ENCODE assay signal across 8 cellular contexts in genomic region chr6:27837636-27838512, GRCh38.
DNase-seq lines count a peak whose midpoint lies in the region; ATAC-seq and TF ChIP-seq lines count a peak whose summit lies in the region.

No MANE protein-coding gene starts in this region.

- ATAC-seq in CD8-positive, alpha-beta T cell, result peak; percentile 70
- ATAC-seq in GM19438 (IDR thresholded peaks at IDR 0.05; ENCODE audit: low read depth, unreplicated experiment), result peak; percentile 64
- ATAC-seq in HG03521 (IDR thresholded peaks at IDR 0.05; ENCODE audit: unreplicated experiment), result peak; percentile 72
- ATAC-seq in right lobe of liver, result peak; percentile 77 to 87 (median 82)

- no peaks in the 10 kb centered on the region for H3K36me3 Mint-ChIP-seq in CD8-positive, alpha-beta T cell

- no peak overlapping the region for H3K27ac Mint-ChIP-seq in CD8-positive, alpha-beta T cell

- TF ChIP-seq CTCF in CD8-positive, alpha-beta T cell (IDR thresholded peaks at IDR 0.05), result no peak
- no peak for TF ChIP-seq CTCF in right lobe of liver (IDR thresholded peaks at IDR 0.05)

- TF ChIP-seq POLR2A in right lobe of liver (IDR thresholded peaks at IDR 0.05), result no peak

- POLR2A ChIA-PET in CD8-positive, alpha-beta T cell (lab: Charles Lee), result interaction anchor here (0.8 to 10.7 kb wide), 52 partner anchors 9 to 1820 kb away, joined by 3 to 746 read pairs (median 10); partner anchors contain the start of genes HFE, ZNF184 and ZSCAN26

- peaks cover 21% of the 10 kb centered on the region for H3K4me1 Mint-ChIP-seq in CD8-positive, alpha-beta T cell (ENCODE audit: low read depth)

- peaks cover 35% of the 10 kb centered on the region for H3K4me1 ChIP-seq in CD8-positive, alpha-beta T cell (ENCODE audit: insufficient read depth, low read length)
- H3K4me1 ChIP-seq in ectodermal cell (ENCODE audit: control insufficient read depth, insufficient read depth, low read length) (peaks cover 8% of the 10 kb centered on the region), right lobe of liver (peaks cover 0 to 17% (median 0%) of the 10 kb centered on the region in 4 donors)

- H3K4me3 Mint-ChIP-seq in CD8-positive, alpha-beta T cell, result no peak overlapping the region

- no peaks in the 10 kb centered on the region for H3K9me3 ChIP-seq in CD8-positive, alpha-beta T cell (ENCODE audit: low read length)
- H3K9me3 ChIP-seq in ectodermal cell (ENCODE audit: control insufficient read depth, low read length) (no peaks in the 10 kb centered on the region), right lobe of liver (no peaks in the 10 kb centered on the region)

- H3K27ac ChIP-seq in CD8-positive, alpha-beta T cell (ENCODE audit: low read depth, low read length), result peak overlapping the region; percentile 98
- peak overlapping the region; percentile 100 for H3K27ac ChIP-seq in ectodermal cell (ENCODE audit: insufficient read depth, low read depth, low read length, poor library complexity, severe bottlenecking)
- peak overlapping the region; percentile 94 to 97 (median 96) for H3K27ac ChIP-seq in right lobe of liver

- peak; percentile 61 to 86 (median 74) for DNase-seq in CD8-positive, alpha-beta T cell
- peak; percentile 97 for DNase-seq in NCI-H69 (lab: John Stamatoyannopoulos, UW)
- peak; percentile 70 to 78 for DNase-seq in activated CD4-positive, alpha-beta T cell treated with anti-CD3 and anti-CD28 coated beads, Interleukin-2, amount 50 U/mL, for 48 hours
- peak; percentile 80 to 88 (median 83) for DNase-seq in right lobe of liver
- peak; percentile 54 to 73 (median 59) for DNase-seq in stimulated activated CD4-positive, alpha-beta T cell treated with anti-CD3 and anti-CD28 coated beads, TNF-alpha, amount 100 ng/mL, for 24 hours (ENCODE audit: low read depth in 3 of 3)

- H3K36me3 ChIP-seq in CD8-positive, alpha-beta T cell (ENCODE audit: insufficient read depth, low read length), result no peaks in the 10 kb centered on the region
- no peaks in the 10 kb centered on the region for H3K36me3 ChIP-seq in ectodermal cell (ENCODE audit: control insufficient read depth, insufficient read depth, low read length)
- H3K36me3 ChIP-seq in right lobe of liver, result no peaks in the 10 kb centered on the region

- 0 to 1% methylated on average over 49 of the region's 49 CpGs for WGBS in ectodermal cell, 2 experiments
- WGBS in right lobe of liver (ENCODE audit: insufficient coverage, low coverage, low lambda C conversion rate, missing lambda C conversion rate), result under 1% methylated on average over 33 of the region's 49 CpGs

- peaks cover 7% of the 10 kb centered on the region for H3K27me3 Mint-ChIP-seq in CD8-positive, alpha-beta T cell (ENCODE audit: low read depth)

- CTCF ChIA-PET in CD8-positive, alpha-beta T cell (lab: Charles Lee), result interaction anchor here (0.8 to 6.9 kb wide), 18 partner anchors 14 to 1805 kb away, joined by 3 to 92 read pairs (median 4); a partner anchor contains a TSS

- peak overlapping the region; percentile 76 for H3K4me3 ChIP-seq in CD8-positive, alpha-beta T cell (ENCODE audit: low read depth, low read length)
- H3K4me3 ChIP-seq in ectodermal cell (ENCODE audit: insufficient read depth, low read depth, low read length), result peak overlapping the region; percentile 76
- H3K4me3 ChIP-seq in right lobe of liver, result peak overlapping the region; percentile 50 to 75 (median 67)

- intact Hi-C loops in CD8-positive, alpha-beta T cell (cut with DNase I, micrococcal nuclease), result loop anchor here (1.0 to 10.0 kb wide), 15 partner anchors 13 to 1806 kb away; partner anchors contain the start of genes ZNF165 (in 1 of the 2) and ZNF184 (in 1 of the 2)
- intact Hi-C loops in right lobe of liver (cut with DNase I), result no loop called here

- H3K9me3 Mint-ChIP-seq in CD8-positive, alpha-beta T cell, result no peaks in the 10 kb centered on the region

- H3K27me3 ChIP-seq in CD8-positive, alpha-beta T cell (ENCODE audit: insufficient read depth, low read length), result no peaks in the 10 kb centered on the region
- H3K27me3 ChIP-seq in ectodermal cell (ENCODE audit: control insufficient read depth, insufficient read depth, low read length, poor library complexity, severe bottlenecking), result no peaks in the 10 kb centered on the region
- H3K27me3 ChIP-seq in right lobe of liver, result no peaks in the 10 kb centered on the region

Comparison
In these comparisons a context has a peak if more than half of its experiments do, and no peak if none do; other contexts are left out.
1. Peak in every context shown above with its lines: DNase-seq, ATAC-seq, H3K4me3 ChIP-seq and H3K27ac ChIP-seq.
2. intact Hi-C loops: an anchor here in CD8-positive, alpha-beta T cell (1.0 to 10.0 kb wide); none called in right lobe of liver.